In the genomic region with DNA sequence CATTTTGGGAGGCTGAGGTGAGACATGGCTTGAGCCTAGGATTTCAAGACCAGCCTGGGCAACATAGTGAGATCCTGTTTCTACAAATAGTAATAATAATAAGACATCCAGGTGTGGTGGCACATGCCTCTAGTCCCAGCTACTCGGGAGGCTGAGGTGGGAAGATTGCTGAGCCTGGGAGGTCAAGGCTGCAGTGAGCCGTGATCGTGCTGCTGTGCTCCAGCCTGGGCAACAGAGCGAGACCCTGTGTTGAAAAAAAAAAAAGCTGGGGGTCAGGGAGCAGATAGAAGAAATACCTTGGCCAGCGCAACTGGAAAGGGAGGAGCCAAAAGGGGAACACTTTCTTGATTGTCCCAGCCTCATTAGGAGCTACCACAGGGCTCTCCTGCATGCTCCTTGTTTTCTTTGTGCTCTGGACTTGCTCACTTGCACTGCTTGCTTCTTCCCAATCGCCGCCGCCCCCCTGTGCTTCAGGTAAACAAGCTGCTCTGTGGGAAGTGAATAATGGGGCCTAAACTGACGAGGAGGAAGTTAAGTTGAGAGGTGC, we compare ENCODE assay signal across 13 cellular contexts. TPM values are rescaled to one million over a fixed set of nuclear protein-coding genes. Genes with fewer than 3 reads are reported as not detected.
A peak's percentile ranks its signal among the peaks of the same experiment; 100 is the strongest.
DNase-seq lines count a peak whose midpoint lies in the region; ATAC-seq and TF ChIP-seq lines count a peak whose summit lies in the region.
"Had no signal": no experiment of that assay in that cellular context is flagged by ENCODE, and none has a peak within 500 bp of the region (broad histone marks: within the 10 kb centered on the region; RNA-seq: fewer than 3 reads in every experiment).

No MANE protein-coding gene starts in this region.

- ATAC-seq in GM18505 (IDR thresholded peaks at IDR 0.05; ENCODE audit: unreplicated experiment) (no peak), HG02759 (IDR thresholded peaks at IDR 0.05; ENCODE audit: unreplicated experiment) (no peak)
- ATAC-seq: PC-3 had no signal

- H3K18ac ChIP-seq in mesendoderm (ENCODE audit: low read length), result no peak overlapping the region

- H4K5ac ChIP-seq in mesendoderm (ENCODE audit: low read length), result no peak overlapping the region

- no peak overlapping the region for H2BK120ac ChIP-seq in mesendoderm (ENCODE audit: low read depth, low read length)

- DNase-seq in chondrocyte (ENCODE audit: low spot score), result no peak
- peak; percentile 75 for DNase-seq in mesendoderm
- no peak for DNase-seq in stomach
- DNase-seq in NOMO-1 treated with DMSO at 0.1 percent for 48 hours (lab: John Stamatoyannopoulos, UW; ENCODE audit: unreplicated experiment), result no peak
- DNase-seq: activated B cell treated with CpG ODN at 0.5 μM for 24 hours; activated CD8-positive, alpha-beta memory T cell treated with anti-CD3 and anti-CD28 coated beads, Interleukin-2, amount 50 U/mL, for 4 hours; NCI-H1092 treated with DMSO at 0.1 percent for 48 hours; NCI-H446 treated with DMSO at 0.1 percent for 48 hours; PC-3 had no signal

- peaks cover 17% of the 10 kb centered on the region for H3K79me2 ChIP-seq in mesendoderm (ENCODE audit: control insufficient read depth, insufficient read depth, low read length)

- peak overlapping the region; percentile 58 for H3K27ac Mint-ChIP-seq in chondrocyte (ENCODE audit: unreplicated experiment)
- H3K27ac Mint-ChIP-seq: activated B cell treated with CpG ODN at 0.5 μM for 24 hours; activated naive CD4-positive, alpha-beta T cell treated with anti-CD3 and anti-CD28 coated beads, Interleukin-2, amount 50 U/mL, for 24 hours had no signal

- H3K27ac ChIP-seq in HUES6 (ENCODE audit: low read depth, low read length) (no peak overlapping the region), mesendoderm (ENCODE audit: low read depth, low read length) (peak overlapping the region; percentile 16), stomach (peak overlapping the region in 4 of 5 donors; percentile 44 to 86 (median 79))

- H3K9ac ChIP-seq in HUES6 (ENCODE audit: low read length) (peak overlapping the region; percentile 36), mesendoderm (ENCODE audit: low read length) (peak overlapping the region; percentile 18)

- H3K4me2 ChIP-seq in mesendoderm (ENCODE audit: low read length), result no peak overlapping the region

- H3K9me3 ChIP-seq in HUES6 (ENCODE audit: control insufficient read depth, insufficient read depth, low read depth, low read length) (no peaks in the 10 kb centered on the region), stomach (no peaks in the 10 kb centered on the region)

- H2BK5ac ChIP-seq in mesendoderm (ENCODE audit: low read length), result no peak overlapping the region

- H3K27me3 ChIP-seq in HUES6 (ENCODE audit: control insufficient read depth, insufficient read depth, low read length) (no peaks in the 10 kb centered on the region), mesendoderm (ENCODE audit: insufficient read depth, low read length, poor library complexity) (no peaks in the 10 kb centered on the region), stomach (no peaks in the 10 kb centered on the region)

- peaks cover 14% of the 10 kb centered on the region for H3K79me1 ChIP-seq in mesendoderm (ENCODE audit: low read length)

- WGBS in mesendoderm (ENCODE audit: extremely low coverage, insufficient coverage, low lambda C conversion rate), result no CpG with 5 or more reads among the region's 9 CpGs
- 37 to 56% (median 49%) methylated on average over 9 of the region's 9 CpGs for WGBS in stomach, 5 donors

- H3K4me1 ChIP-seq in HUES6 (ENCODE audit: control insufficient read depth, insufficient read depth, low read length), result peaks cover 81% of the 10 kb centered on the region
- peaks cover 29% of the 10 kb centered on the region for H3K4me1 ChIP-seq in mesendoderm (ENCODE audit: control insufficient read depth, low read depth, low read length)
- peaks cover 24 to 87% (median 51%) of the 10 kb centered on the region in 4 donors for H3K4me1 ChIP-seq in stomach

- TF ChIP-seq CTCF in chondrocyte (IDR thresholded peaks at IDR 0.05) (no peak), stomach (IDR thresholded peaks at IDR 0.05) (no peak)

- H3K36me3 ChIP-seq in HUES6 (ENCODE audit: control insufficient read depth, insufficient read depth, low read length) (peaks cover 12% of the 10 kb centered on the region), mesendoderm (ENCODE audit: control insufficient read depth, insufficient read depth, low read length) (no peaks in the 10 kb centered on the region), stomach (peaks cover 0 to 8% (median 6%) of the 10 kb centered on the region in 4 donors)

- TF ChIP-seq POLR2A in stomach (IDR thresholded peaks at IDR 0.05), result no peak
- no peak for TF ChIP-seq POLR2A in GM18505 (IDR thresholded peaks at IDR 0.05; ENCODE audit: borderline replicate concordance, extremely low read depth, insufficient read depth, insufficient read length)

- H3K4me1 Mint-ChIP-seq in chondrocyte (ENCODE audit: low read depth), result peaks cover 69% of the 10 kb centered on the region
- H3K4me1 Mint-ChIP-seq: activated B cell treated with CpG ODN at 0.5 μM for 24 hours; activated naive CD4-positive, alpha-beta T cell treated with anti-CD3 and anti-CD28 coated beads, Interleukin-2, amount 50 U/mL, for 24 hours had no signal

- peak overlapping the region; percentile 3 for H3K4ac ChIP-seq in mesendoderm (ENCODE audit: low read depth, low read length)

- H2BK15ac ChIP-seq in mesendoderm (replicated peaks; ENCODE audit: low read depth), result peak overlapping the region; percentile 61

- intact Hi-C loops in stomach (cut with DNase I; ENCODE audit: low total_unique reads), result no loop called here

- no peak for TF ChIP-seq EP300 in stomach (IDR thresholded peaks at IDR 0.05)

- H3K27me3 Mint-ChIP-seq in chondrocyte (ENCODE audit: low read depth), result no peaks in the 10 kb centered on the region

- H4K8ac ChIP-seq in mesendoderm (ENCODE audit: low read depth, low read length), result no peak overlapping the region

- no peak overlapping the region for H3K4me3 Mint-ChIP-seq in chondrocyte (ENCODE audit: unreplicated experiment)
- H3K4me3 Mint-ChIP-seq: activated B cell treated with CpG ODN at 0.5 μM for 24 hours; activated naive CD4-positive, alpha-beta T cell treated with anti-CD3 and anti-CD28 coated beads, Interleukin-2, amount 50 U/mL, for 24 hours had no signal

- H2AK5ac ChIP-seq in mesendoderm (ENCODE audit: low read length), result no peak overlapping the region

- no peak overlapping the region for H3K23ac ChIP-seq in mesendoderm (ENCODE audit: low read length)

- H3K4me3 ChIP-seq in HUES6 (ENCODE audit: low read depth, low read length) (peak overlapping the region; percentile 12; the same call in 1 of the 2 replicates), mesendoderm (ENCODE audit: low read length) (no peak overlapping the region), stomach (no peak overlapping the region)

- H3K36me3 Mint-ChIP-seq in chondrocyte (ENCODE audit: low read depth), result no peaks in the 10 kb centered on the region
- H3K36me3 Mint-ChIP-seq: activated naive CD4-positive, alpha-beta T cell treated with anti-CD3 and anti-CD28 coated beads, Interleukin-2, amount 50 U/mL, for 24 hours had no signal

- H3K56ac ChIP-seq in mesendoderm (ENCODE audit: low read length), result peak overlapping the region; percentile 84

- no peaks in the 10 kb centered on the region for H3K9me3 Mint-ChIP-seq in chondrocyte (ENCODE audit: low read depth)
- H3K9me3 Mint-ChIP-seq: activated B cell treated with CpG ODN at 0.5 μM for 24 hours; activated naive CD4-positive, alpha-beta T cell treated with anti-CD3 and anti-CD28 coated beads, Interleukin-2, amount 50 U/mL, for 24 hours had no signal

RNA-seq across cellular contexts. Expression of a gene that starts 31.1 kb away (rescaled TPM):
- total RNA-seq in chondrocyte, result 21.5 to 38.0 TPM (median 23.0 TPM) in 3 replicates
- 43.0 TPM for polyA plus RNA-seq in mesendoderm (2013, experiment 1 of 2)
- 42.7 TPM for polyA plus RNA-seq in mesendoderm (2013, experiment 2 of 2)
- 100 to 1,000 TPM in 1 of 5 donors, 10 to 100 TPM in 4; 11.6 to 113 (median 31.0) TPM for total RNA-seq in stomach
- polyA plus RNA-seq in stomach, result 10 to 100 TPM; 11.0 to 15.6 (median 12.3) TPM
- total RNA-seq: activated B cell treated with CpG ODN at 0.5 μM for 24 hours had no signal
